Comparison of ENCODE assay signal across 8 cellular contexts in genomic region chr1:58755468-58755872, GRCh38. TPM values are rescaled to one million over a fixed set of nuclear protein-coding genes. Genes with fewer than 3 reads are reported as not detected.
A peak's percentile ranks its signal among the peaks of the same experiment; 100 is the strongest.
DNase-seq lines count a peak whose midpoint lies in the region; ATAC-seq and TF ChIP-seq lines count a peak whose summit lies in the region.

No MANE protein-coding gene starts in this region.

- intact Hi-C loops in Calu3 (cut with micrococcal nuclease; ENCODE audit: unreplicated experiment), result no loop called here
- intact Hi-C loops in activated T-helper 1 cell treated with anti-CD3 and anti-CD28 coated beads, Interleukin-12 subunit alpha, Interleukin-12 subunit beta, Interleukin-2, Interleukin-4 antibody, amounts not matched to agents 30 ng/mL and 10 ng/mL and 1 ng/mL, durations not matched to agents 14 hours and 24 hours and 36 hours (cut with micrococcal nuclease), result loop anchor here (1.0 kb wide), 3 partner anchors 9 to 61 kb away; partner anchors contain the start of gene JUN

- no peak overlapping the region for H3K4me3 Mint-ChIP-seq in Calu3 (ENCODE audit: low read depth, unreplicated experiment)
- peak overlapping the region; percentile 59 for H3K4me3 Mint-ChIP-seq in activated T-helper 1 cell treated with anti-CD3 and anti-CD28 coated beads, Interleukin-12 subunit alpha, Interleukin-12 subunit beta, Interleukin-2, Interleukin-4 antibody, amounts not matched to agents 30 ng/mL and 10 ng/mL and 1 ng/mL, durations not matched to agents 14 hours and 24 hours and 36 hours

- BruUV-seq in Calu3 (replicated peaks; lab: Mats Ljungman, UMichigan), result no TSS peak

- 0 to 14% methylated on average over 5 of the region's 6 CpGs for WGBS in gastroesophageal sphincter (ENCODE audit: low coverage in 1 of 2), 2 donors

- H3K27ac Mint-ChIP-seq in Calu3 (ENCODE audit: unreplicated experiment), result peak overlapping the region; percentile 46
- peak overlapping the region; percentile 88 for H3K27ac Mint-ChIP-seq in activated T-helper 1 cell treated with anti-CD3 and anti-CD28 coated beads, Interleukin-12 subunit alpha, Interleukin-12 subunit beta, Interleukin-2, Interleukin-4 antibody, amounts not matched to agents 30 ng/mL and 10 ng/mL and 1 ng/mL, durations not matched to agents 14 hours and 24 hours and 36 hours

- no peaks in the 10 kb centered on the region for H3K9me3 ChIP-seq in gastroesophageal sphincter

- TF ChIP-seq POLR2A in gastroesophageal sphincter (IDR thresholded peaks at IDR 0.05), result no peak

- H3K4me3 ChIP-seq in gastroesophageal sphincter (no peak overlapping the region), retinal pigment epithelial cell (ENCODE audit: low read length) (no peak overlapping the region)

- TF ChIP-seq CTCF in Calu3 (IDR thresholded peaks at IDR 0.05; ENCODE audit: unreplicated experiment) (no peak), gastroesophageal sphincter (IDR thresholded peaks at IDR 0.05) (no peak), retinal pigment epithelial cell (conservative IDR thresholded peaks at IDR 0.05; ENCODE audit: low read depth, low read length) (no peak)

- no peaks in the 10 kb centered on the region for H3K27me3 ChIP-seq in gastroesophageal sphincter

- H3K9me3 Mint-ChIP-seq in Calu3 (ENCODE audit: low read depth, unreplicated experiment), result no peaks in the 10 kb centered on the region
- peaks cover 14% of the 10 kb centered on the region for H3K9me3 Mint-ChIP-seq in activated T-helper 1 cell treated with anti-CD3 and anti-CD28 coated beads, Interleukin-12 subunit alpha, Interleukin-12 subunit beta, Interleukin-2, Interleukin-4 antibody, amounts not matched to agents 30 ng/mL and 10 ng/mL and 1 ng/mL, durations not matched to agents 14 hours and 24 hours and 36 hours

- ATAC-seq in gastroesophageal sphincter (peak; percentile 83), GM18873 (IDR thresholded peaks at IDR 0.05; ENCODE audit: low FRiP score, unreplicated experiment) (no peak)

- CTCF ChIA-PET in Calu3 (lab: Charles Lee), result interaction anchor here (0.8 to 1.2 kb wide), 3 partner anchors 8 to 18 kb away, joined by 3 read pairs; no protein-coding TSS in a partner anchor

- no peaks in the 10 kb centered on the region for H3K27me3 Mint-ChIP-seq in Calu3 (ENCODE audit: unreplicated experiment)
- H3K27me3 Mint-ChIP-seq in activated T-helper 1 cell treated with anti-CD3 and anti-CD28 coated beads, Interleukin-12 subunit alpha, Interleukin-12 subunit beta, Interleukin-2, Interleukin-4 antibody, amounts not matched to agents 30 ng/mL and 10 ng/mL and 1 ng/mL, durations not matched to agents 14 hours and 24 hours and 36 hours (ENCODE audit: insufficient read depth), result no peaks in the 10 kb centered on the region

- peak overlapping the region; percentile 52 to 75 (median 74) for H3K27ac ChIP-seq in gastroesophageal sphincter

- H3K4me1 ChIP-seq in gastroesophageal sphincter, result peaks cover 0 to 43% (median 10%) of the 10 kb centered on the region in 3 donors

- TF ChIP-seq EP300 in gastroesophageal sphincter (IDR thresholded peaks at IDR 0.05), result no peak

- no peaks in the 10 kb centered on the region for H3K36me3 ChIP-seq in gastroesophageal sphincter

- peaks cover 40% of the 10 kb centered on the region for H3K4me1 Mint-ChIP-seq in Calu3 (ENCODE audit: low read depth, unreplicated experiment)
- peaks cover 61% of the 10 kb centered on the region for H3K4me1 Mint-ChIP-seq in activated T-helper 1 cell treated with anti-CD3 and anti-CD28 coated beads, Interleukin-12 subunit alpha, Interleukin-12 subunit beta, Interleukin-2, Interleukin-4 antibody, amounts not matched to agents 30 ng/mL and 10 ng/mL and 1 ng/mL, durations not matched to agents 14 hours and 24 hours and 36 hours (ENCODE audit: low read depth)

- H3K36me3 Mint-ChIP-seq in Calu3 (ENCODE audit: insufficient read depth, unreplicated experiment), result no peaks in the 10 kb centered on the region
- H3K36me3 Mint-ChIP-seq in activated T-helper 1 cell treated with anti-CD3 and anti-CD28 coated beads, Interleukin-12 subunit alpha, Interleukin-12 subunit beta, Interleukin-2, Interleukin-4 antibody, amounts not matched to agents 30 ng/mL and 10 ng/mL and 1 ng/mL, durations not matched to agents 14 hours and 24 hours and 36 hours (ENCODE audit: low read depth), result peaks cover 15% of the 10 kb centered on the region

- DNase-seq in Calu3, result peak; percentile 66
- DNase-seq in H4 (ENCODE audit: low spot score), result peak; percentile 100
- DNase-seq in NOMO-1 treated with DMSO at 0.1 percent for 48 hours (lab: John Stamatoyannopoulos, UW; ENCODE audit: unreplicated experiment), result peak; percentile 73
- DNase-seq in activated T-helper 1 cell treated with anti-CD3 and anti-CD28 coated beads, Interleukin-12 subunit alpha, Interleukin-12 subunit beta, Interleukin-2, Interleukin-4 antibody, amounts not matched to agents 30 ng/mL and 10 ng/mL and 1 ng/mL, durations not matched to agents 14 hours and 24 hours and 36 hours (ENCODE audit: low spot score), result peak; percentile 48
- peak; percentile 93 for DNase-seq in retinal pigment epithelial cell (ENCODE audit: low read depth)
- DNase-seq in NCI-H187 (lab: John Stamatoyannopoulos, UW), result no peak

RNA-seq across cellular contexts. Expression of gene JUN, which starts 28.4 kb away (rescaled TPM):
- total RNA-seq in Calu3 (2022), result 76.5 and 89.3 TPM in 2 replicates
- 23.2 and 29.4 TPM in 2 replicates for total RNA-seq in H4 (2014; rRNA removed; shearing (Covaris generic))
- 68.5 and 71.6 TPM in 2 replicates for total RNA-seq in activated T-helper 1 cell treated with anti-CD3 and anti-CD28 coated beads, Interleukin-12 subunit alpha, Interleukin-12 subunit beta, Interleukin-2, Interleukin-4 antibody, amounts not matched to agents 30 ng/mL and 10 ng/mL and 1 ng/mL, durations not matched to agents 14 hours and 24 hours and 36 hours
- total RNA-seq in gastroesophageal sphincter, result 100 to 1,000 TPM; 102 to 145 (median 105) TPM

RNA-seq across cellular contexts. Expression of gene MYSM1, which starts 55.6 kb away (rescaled TPM):
- total RNA-seq in Calu3 (2022) (44.6 and 48.2 TPM in 2 replicates), gastroesophageal sphincter (10 to 100 TPM in 3 of 4 donors, 1 to 10 TPM in 1; 8.5 to 26.5 (median 15.9) TPM)
- 6.8 and 7.4 TPM in 2 replicates for total RNA-seq in H4 (2014; rRNA removed; shearing (Covaris generic))
- 48.3 and 48.4 TPM in 2 replicates for total RNA-seq in activated T-helper 1 cell treated with anti-CD3 and anti-CD28 coated beads, Interleukin-12 subunit alpha, Interleukin-12 subunit beta, Interleukin-2, Interleukin-4 antibody, amounts not matched to agents 30 ng/mL and 10 ng/mL and 1 ng/mL, durations not matched to agents 14 hours and 24 hours and 36 hours

Comparison
In these comparisons a context has a peak if more than half of its experiments do, and no peak if none do; other contexts are left out.
1. DNase-seq: peak in Calu3 (single experiment), H4 (single experiment), NOMO-1 treated with DMSO at 0.1 percent for 48 hours (single experiment), activated T-helper 1 cell treated with anti-CD3 and anti-CD28 coated beads, Interleukin-12 subunit alpha, Interleukin-12 subunit beta, Interleukin-2, Interleukin-4 antibody, amounts not matched to agents 30 ng/mL and 10 ng/mL and 1 ng/mL, durations not matched to agents 14 hours and 24 hours and 36 hours (single experiment) and retinal pigment epithelial cell (single experiment); none in NCI-H187 (0 of 2).